Comparison of ENCODE assay signal across 8 cellular contexts in the genomic region with DNA sequence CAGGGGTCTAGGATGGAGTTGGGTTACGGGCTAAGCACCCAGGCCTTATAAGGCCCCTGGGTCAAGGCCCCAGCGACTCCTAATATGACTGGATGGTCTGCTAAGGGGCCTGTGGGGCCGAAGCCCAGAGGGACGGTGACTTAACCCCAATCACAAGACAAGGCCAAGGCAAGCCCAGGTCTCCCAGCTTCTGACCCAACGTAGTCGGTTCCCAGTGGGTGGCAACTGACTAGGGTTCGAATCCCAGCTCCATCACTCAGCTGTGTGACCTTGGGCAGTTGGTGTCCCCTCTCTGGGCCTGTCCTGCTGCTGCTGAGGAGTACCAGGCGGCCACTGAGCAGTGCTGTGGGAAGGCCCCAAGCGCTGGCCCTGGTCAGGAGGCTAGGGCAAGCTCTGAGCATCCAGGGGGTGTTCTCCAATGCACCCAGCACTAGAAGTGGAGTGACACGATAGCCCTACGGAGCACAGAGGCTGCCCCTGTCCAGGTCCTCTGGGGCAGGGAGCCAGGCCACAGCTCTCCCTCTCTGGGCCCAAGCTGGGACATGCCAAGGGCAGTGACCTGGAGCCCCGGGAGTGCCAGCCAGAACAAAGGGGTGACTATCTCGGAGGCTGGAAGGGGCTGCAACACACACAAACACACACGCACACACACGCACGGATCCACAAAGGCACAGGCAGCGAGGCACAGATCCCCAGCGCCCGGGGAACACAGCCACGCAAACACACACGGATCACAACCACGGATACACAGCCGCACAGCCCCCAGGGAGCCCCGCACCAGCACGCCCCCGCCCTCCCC. TPM values are rescaled to one million over a fixed set of nuclear protein-coding genes. Genes with fewer than 3 reads are reported as not detected.
DNase-seq lines count a peak whose midpoint lies in the region; ATAC-seq and TF ChIP-seq lines count a peak whose summit lies in the region.

No MANE protein-coding gene starts in this region.

- intact Hi-C loops in tibial artery (cut with DNase I; ENCODE audit: low total_unique reads) = no loop called here

- peak overlapping the region; percentile 45 for H3K4me3 ChIP-seq in lung
- H3K4me3 ChIP-seq in tibial artery = peak overlapping the region; percentile 63 to 66

- H3K9me3 ChIP-seq in lung (ENCODE audit: control insufficient read depth in 2 of 2, insufficient read depth in 1 of 2, low read length in 1 of 2) = no peaks in the 10 kb centered on the region
- no peaks in the 10 kb centered on the region for H3K9me3 ChIP-seq in tibial artery

- TF ChIP-seq CTCF in lung (IDR thresholded peaks at IDR 0.05; ENCODE audit: control extremely low read depth, extremely low read depth) (no peak), tibial artery (IDR thresholded peaks at IDR 0.05) (no peak)

- H3K4me1 ChIP-seq in lung (ENCODE audit: control insufficient read depth in 2 of 2, insufficient read depth in 2 of 2, low read length in 2 of 2) (peaks cover 0 to 20% of the 10 kb centered on the region in 2 donors), tibial artery (peaks cover 0 to 55% (median 53%) of the 10 kb centered on the region in 4 donors)

- H3K36me3 ChIP-seq in lung (ENCODE audit: control insufficient read depth in 2 of 2, insufficient read depth in 2 of 2, low read length in 2 of 2) (peaks cover 0 to 12% of the 10 kb centered on the region in 2 donors), tibial artery (peaks cover 0 to 18% (median 12%) of the 10 kb centered on the region in 3 donors)

- WGBS in lung, 2 donors = 27 to 48% methylated on average over 21 to 26 of the region's 26 CpGs

- ATAC-seq in lung (ENCODE audit: insufficient read depth, low FRiP score) = peak; percentile 12
- ATAC-seq in HG03025 (IDR thresholded peaks at IDR 0.05; ENCODE audit: low FRiP score, unreplicated experiment) = no peak

- peak; percentile 18 for DNase-seq in NCI-H82 (lab: John Stamatoyannopoulos, UW)
- DNase-seq in NCI-H82 treated with DMSO at 0.1 percent for 48 hours (lab: John Stamatoyannopoulos, UW; ENCODE audit: unreplicated experiment) = no peak
- DNase-seq in lung (ENCODE audit: low spot score) = no peak
- no peak for DNase-seq in tibial artery
- no peak for DNase-seq in T1000 (lab: John Stamatoyannopoulos, UW)
- DNase-seq in NCI-H2029 treated with DMSO at 0.1 percent for 48 hours (lab: John Stamatoyannopoulos, UW) = no peak

- H3K27me3 ChIP-seq in lung (ENCODE audit: control insufficient read depth, insufficient read depth) (no peaks in the 10 kb centered on the region), tibial artery (no peaks in the 10 kb centered on the region)

- H3K27ac ChIP-seq in cingulate gyrus (ENCODE audit: low read depth, low read length) (peak overlapping the region; percentile 85), lung (ENCODE audit: low read depth in 1 of 2, low read length in 1 of 2) (peak overlapping the region; percentile 86 to 92), tibial artery (peak overlapping the region; percentile 76 to 81)

RNA-seq across cellular contexts. Expression of a gene that starts 0.5 kb away (rescaled TPM):
- total RNA-seq in lung = 100 to 1,000 TPM in 1 of 2 donors, 10 to 100 TPM in 1; 72.3 to 154 TPM
- polyA plus RNA-seq in lung = 100 to 1,000 TPM in 1 of 2 donors, 10 to 100 TPM in 1; 63.8 to 386 TPM

RNA-seq across cellular contexts. Expression of a gene that starts 22.4 kb away (rescaled TPM):
- 10 to 100 TPM; 28.3 to 51.9 TPM for total RNA-seq in lung
- 10 to 100 TPM; 45.3 to 59.8 TPM for polyA plus RNA-seq in lung

RNA-seq across cellular contexts. Expression of a gene that starts 22.5 kb away (rescaled TPM):
- 100 to 1,000 TPM in 1 of 2 donors, 10 to 100 TPM in 1; 41.1 to 182 TPM for total RNA-seq in lung
- 100 to 1,000 TPM in 1 of 2 donors, 10 to 100 TPM in 1; 80.7 to 317 TPM for polyA plus RNA-seq in lung

RNA-seq across cellular contexts. Expression of a gene that starts 39.9 kb away (rescaled TPM):
- total RNA-seq in lung = 10 to 100 TPM; 42.7 to 96.2 TPM
- 10 to 100 TPM; 24.6 to 67.3 TPM for polyA plus RNA-seq in lung

RNA-seq across cellular contexts. Expression of a gene that starts 53.6 kb away (rescaled TPM):
- total RNA-seq in lung = 1 to 10 TPM; 4.9 to 9.0 TPM
- polyA plus RNA-seq in lung = 1 to 10 TPM; 2.0 to 4.9 TPM
